In the genomic region with DNA sequence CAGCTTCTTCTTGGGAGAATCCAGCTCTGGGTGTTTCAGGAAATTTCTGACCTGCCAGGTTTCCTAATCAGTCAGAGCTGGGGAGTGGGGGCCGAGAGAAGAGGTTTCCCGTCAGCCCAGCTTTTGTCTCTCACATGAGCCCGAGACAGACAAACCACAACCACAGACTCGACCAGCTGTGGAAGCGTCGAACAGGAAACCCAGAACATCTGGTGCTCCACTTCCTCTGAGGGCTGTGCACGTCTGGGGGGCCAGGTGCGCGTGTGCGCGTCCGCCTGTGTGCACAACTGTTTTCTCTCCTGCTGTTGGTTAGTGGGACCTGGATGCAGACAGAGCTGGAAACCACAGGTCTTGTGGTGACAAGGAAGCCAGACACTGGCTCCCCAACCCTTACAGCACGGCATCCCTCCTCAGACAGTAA, we compare ENCODE assay signal across 8 cellular contexts.
DNase-seq lines count a peak whose midpoint lies in the region; ATAC-seq lines count a peak whose summit lies in the region.

No MANE protein-coding gene starts in this region.

- DNase-seq in SKM-1 (lab: John Stamatoyannopoulos, UW; ENCODE audit: unreplicated experiment) (peak; percentile 42), HK-2 (ENCODE audit: unreplicated experiment) (no peak), NCI-H226 (no peak)
- peak; percentile 11 to 67 (median 45) for DNase-seq in activated naive CD4-positive, alpha-beta T cell (lab: John Stamatoyannopoulos, UW)
- DNase-seq in stimulated activated CD4-positive, alpha-beta T cell treated with anti-CD3 and anti-CD28 coated beads, Interleukin-4, amount 100 ng/mL, for 48 hours (ENCODE audit: low read depth in 2 of 2): peak; percentile 45 to 60

- ATAC-seq in GM18861 (IDR thresholded peaks at IDR 0.05; ENCODE audit: unreplicated experiment) (peak; percentile 43), HG02973 (IDR thresholded peaks at IDR 0.05; ENCODE audit: unreplicated experiment) (peak; percentile 60), GM18520 (IDR thresholded peaks at IDR 0.05; ENCODE audit: unreplicated experiment) (no peak)

Comparison
In these comparisons a context has a peak if more than half of its experiments do, and no peak if none do; other contexts are left out.
1. DNase-seq: peak in SKM-1 (single experiment), activated naive CD4-positive, alpha-beta T cell (4 of 4) and stimulated activated CD4-positive, alpha-beta T cell treated with anti-CD3 and anti-CD28 coated beads, Interleukin-4, amount 100 ng/mL, for 48 hours (2 of 2); none in HK-2 (single experiment) and NCI-H226 (single experiment).